In genomic region chr5:66923922-66924321, GRCh38 we compare ENCODE assay signal across 26 cellular contexts.
"Had no signal": no experiment of that assay in that cellular context is flagged by ENCODE, and none has a peak within 500 bp of the region (broad histone marks: within the 10 kb centered on the region; RNA-seq: fewer than 3 reads in every experiment).

No MANE protein-coding gene starts in this region.

- H3K4me3 ChIP-seq: ascending aorta, gastrocnemius medialis, prostate gland, smooth muscle cell, tibial nerve had no signal

- H3K27ac ChIP-seq: ascending aorta, gastrocnemius medialis, neutrophil, prostate gland, tibial nerve, WERI-Rb-1 had no signal

- H3K27me3 Mint-ChIP-seq: stimulated activated memory B cell treated with anti-CD40 and anti-IgM and Interleukin-4, amounts not matched to agents 10 μg/mL and 1 μg/mL and 100 μg/mL, for 72 hours had no signal

- H3K27me3 ChIP-seq: ascending aorta, gastrocnemius medialis, neutrophil, tibial nerve had no signal

- H3K27ac Mint-ChIP-seq: activated CD4-positive, alpha-beta memory T cell treated with anti-CD3 and anti-CD28 coated beads, Interleukin-2, amount 10 ng/mL, durations not matched to agents 7 days and 5 days; activated naive CD8-positive, alpha-beta T cell; brain; effector memory CD8-positive, alpha-beta T cell; stimulated activated memory B cell treated with anti-CD40 and anti-IgM and Interleukin-4, amounts not matched to agents 10 μg/mL and 1 μg/mL and 100 μg/mL, for 72 hours; T-helper 1 cell treated with Interleukin-12 subunit alpha and Interleukin-12 subunit beta and Interleukin-4 antibody, amounts not matched to agents 30 μg/mL and 1 μg/mL, for 36 hours had no signal

- H3K36me3 Mint-ChIP-seq: activated naive CD8-positive, alpha-beta T cell; brain had no signal

- H3K4me1 ChIP-seq: ascending aorta, gastrocnemius medialis, prostate gland, tibial nerve had no signal

- H3K9me3 Mint-ChIP-seq: activated CD4-positive, alpha-beta memory T cell treated with anti-CD3 and anti-CD28 coated beads, Interleukin-2, amount 10 ng/mL, durations not matched to agents 7 days and 5 days; brain; effector memory CD8-positive, alpha-beta T cell; nephron; T-helper 1 cell treated with Interleukin-12 subunit alpha and Interleukin-12 subunit beta and Interleukin-4 antibody, amounts not matched to agents 30 μg/mL and 1 μg/mL, for 36 hours had no signal

- H3K9me3 ChIP-seq: ascending aorta, gastrocnemius medialis, neutrophil, prostate gland, tibial nerve had no signal

- ATAC-seq: activated CD4-positive, CD25-positive, alpha-beta regulatory T cell treated with anti-CD3 and anti-CD28 coated beads, Interleukin-2, amount 50 U/mL, for 24 hours; effector memory CD8-positive, alpha-beta T cell; gastrocnemius medialis; stimulated activated memory B cell treated with anti-CD40 and anti-IgM and Interleukin-4, amounts not matched to agents 10 μg/mL and 1 μg/mL and 100 μg/mL, for 72 hours had no signal

- H3K4me2 ChIP-seq: smooth muscle cell had no signal

- H3K4me1 Mint-ChIP-seq: brain had no signal

- H3K4me3 Mint-ChIP-seq: activated CD4-positive, alpha-beta memory T cell treated with anti-CD3 and anti-CD28 coated beads, Interleukin-2, amount 10 ng/mL, durations not matched to agents 7 days and 5 days; activated naive CD8-positive, alpha-beta T cell; brain; effector memory CD8-positive, alpha-beta T cell; nephron; stimulated activated memory B cell treated with anti-CD40 and anti-IgM and Interleukin-4, amounts not matched to agents 10 μg/mL and 1 μg/mL and 100 μg/mL, for 72 hours; T-helper 1 cell treated with Interleukin-12 subunit alpha and Interleukin-12 subunit beta and Interleukin-4 antibody, amounts not matched to agents 30 μg/mL and 1 μg/mL, for 36 hours had no signal

- H3K36me3 ChIP-seq: ascending aorta, gastrocnemius medialis, neutrophil, prostate gland, tibial nerve, WERI-Rb-1 had no signal

- DNase-seq: activated CD4-positive, alpha-beta memory T cell treated with anti-CD3 and anti-CD28 coated beads, Interleukin-2, amount 10 ng/mL, durations not matched to agents 7 days and 5 days; activated CD4-positive, alpha-beta T cell treated with anti-CD3 and anti-CD28 coated beads for 48 hours; activated effector memory CD4-positive, alpha-beta T cell treated with Interleukin-2 at 50 U/mL for 16 hours; activated naive CD4-positive, alpha-beta T cell treated with Interleukin-2 at 50 U/mL for 16 hours; cortex of kidney; effector memory CD8-positive, alpha-beta T cell; erythroblast; gastrocnemius medialis; glutamatergic neuron; mammary epithelial cell; stimulated activated CD4-positive, alpha-beta T cell treated with anti-CD3 and anti-CD28 coated beads, Interleukin-1b, Interleukin-23, amount 100 ng/mL, for 48 hours; stimulated activated CD4-positive, alpha-beta T cell treated with anti-CD3 and anti-CD28 coated beads, Interleukin-4, amount 100 ng/mL, for 4 hours; stimulated activated CD8-positive, alpha-beta memory T cell treated with anti-CD3 and anti-CD28 coated beads, Interleukin-4, amount 100 ng/mL, for 48 hours; T-helper 9 cell; WERI-Rb-1 had no signal
